In genomic region chr17:44222112-44222869, GRCh38 we compare ENCODE assay signal across 8 cellular contexts. TPM values are rescaled to one million over a fixed set of nuclear protein-coding genes. Genes with fewer than 3 reads are reported as not detected.
DNase-seq lines count a peak whose midpoint lies in the region; ATAC-seq, FAIRE-seq and TF ChIP-seq lines count a peak whose summit lies in the region.

No MANE protein-coding gene starts in this region.

- H3K9ac ChIP-seq in NT2/D1 (ENCODE audit: insufficient read length, low read depth): peak overlapping the region; percentile 98

- peak overlapping the region; percentile 86 for H3K4me3 ChIP-seq in NT2/D1 (ENCODE audit: insufficient read length, low read depth)

- ATAC-seq in natural killer cell (no peak), HG03196 (IDR thresholded peaks at IDR 0.05; ENCODE audit: unreplicated experiment) (no peak), HG02678 (IDR thresholded peaks at IDR 0.05; ENCODE audit: unreplicated experiment) (no peak)

- no peak for FAIRE-seq in frontal cortex (lab: Jason Lieb, UNC)

- peaks cover 7% of the 10 kb centered on the region for H3K27me3 Mint-ChIP-seq in activated naive CD4-positive, alpha-beta T cell treated with anti-CD3 and anti-CD28 coated beads, Interleukin-2, amount 10 ng/mL, durations not matched to agents 7 days and 5 days
- no peaks in the 10 kb centered on the region for H3K27me3 Mint-ChIP-seq in natural killer cell (ENCODE audit: low read depth in 2 of 2)

- peak overlapping the region; percentile 90 for H3K4me3 Mint-ChIP-seq in activated naive CD4-positive, alpha-beta T cell treated with anti-CD3 and anti-CD28 coated beads, Interleukin-2, amount 10 ng/mL, durations not matched to agents 7 days and 5 days
- H3K4me3 Mint-ChIP-seq in natural killer cell: peak overlapping the region; percentile 99

- H3K4me1 Mint-ChIP-seq in activated naive CD4-positive, alpha-beta T cell treated with anti-CD3 and anti-CD28 coated beads, Interleukin-2, amount 10 ng/mL, durations not matched to agents 7 days and 5 days: peaks cover 13% of the 10 kb centered on the region
- peaks cover 23 to 34% of the 10 kb centered on the region in 2 donors for H3K4me1 Mint-ChIP-seq in natural killer cell

- H3K36me3 Mint-ChIP-seq in activated naive CD4-positive, alpha-beta T cell treated with anti-CD3 and anti-CD28 coated beads, Interleukin-2, amount 10 ng/mL, durations not matched to agents 7 days and 5 days: peaks cover 15% of the 10 kb centered on the region
- no peaks in the 10 kb centered on the region for H3K36me3 Mint-ChIP-seq in natural killer cell

- intact Hi-C loops in natural killer cell (cut with micrococcal nuclease): no loop called here

- no peaks in the 10 kb centered on the region for H3K9me3 ChIP-seq in NT2/D1 (ENCODE audit: insufficient read depth, low read length)

- peak overlapping the region; percentile 94 for H3K27ac Mint-ChIP-seq in activated naive CD4-positive, alpha-beta T cell treated with anti-CD3 and anti-CD28 coated beads, Interleukin-2, amount 10 ng/mL, durations not matched to agents 7 days and 5 days
- peak overlapping the region; percentile 93 to 98 for H3K27ac Mint-ChIP-seq in natural killer cell

- CTCF ChIA-PET in activated naive CD4-positive, alpha-beta T cell treated with anti-CD3 and anti-CD28 coated beads, Interleukin-2, amount 10 ng/mL, durations not matched to agents 7 days and 5 days (lab: Charles Lee): interaction anchor here (0.6 to 3.1 kb wide), 4 partner anchors 12 to 1808 kb away, joined by 3 to 18 read pairs (median 7); no protein-coding TSS in a partner anchor

- no peaks in the 10 kb centered on the region for H3K9me3 Mint-ChIP-seq in activated naive CD4-positive, alpha-beta T cell treated with anti-CD3 and anti-CD28 coated beads, Interleukin-2, amount 10 ng/mL, durations not matched to agents 7 days and 5 days
- H3K9me3 Mint-ChIP-seq in natural killer cell: no peaks in the 10 kb centered on the region

- peaks cover 9% of the 10 kb centered on the region for H3K36me3 ChIP-seq in NT2/D1 (ENCODE audit: insufficient read depth, insufficient read length, low read length)

- DNase-seq in COLO668 (lab: John Stamatoyannopoulos, UW; ENCODE audit: unreplicated experiment): peak; percentile 35
- DNase-seq in HPDE6-E6E7 (ENCODE audit: extremely low spot score): peak; percentile 63
- no peak for DNase-seq in NT2/D1 (ENCODE audit: low read depth, low spot score)
- peak; percentile 73 for DNase-seq in activated naive CD4-positive, alpha-beta T cell treated with anti-CD3 and anti-CD28 coated beads, Interleukin-2, amount 10 ng/mL, durations not matched to agents 7 days and 5 days
- DNase-seq in frontal cortex (ENCODE audit: low spot score in 2 of 2): peak; percentile 84 to 85
- DNase-seq in natural killer cell: peak; percentile 41

- TF ChIP-seq CTCF in natural killer cell (IDR thresholded peaks at IDR 0.05): no peak

- H3K4me1 ChIP-seq in NT2/D1 (ENCODE audit: insufficient read depth, insufficient read length): peaks cover 1% of the 10 kb centered on the region

- no peaks in the 10 kb centered on the region for H3K27me3 ChIP-seq in NT2/D1 (ENCODE audit: insufficient read depth, insufficient read length)

RNA-seq across cellular contexts. Expression of gene UBTF, which starts 2.8 kb away (rescaled TPM):
- total RNA-seq in frontal cortex (69.3 TPM), natural killer cell (100 to 1,000 TPM; 132 to 169 (median 168) TPM)

RNA-seq across cellular contexts. Expression of gene ATXN7L3, which starts 22.6 kb away (rescaled TPM):
- 64.4 TPM for total RNA-seq in frontal cortex
- total RNA-seq in natural killer cell: 100 to 1,000 TPM in 2 of 3 donors, 10 to 100 TPM in 1; 87.6 to 112 (median 109) TPM

RNA-seq across cellular contexts. Expression of gene TMUB2, which starts 35.5 kb away (rescaled TPM):
- total RNA-seq in frontal cortex (22.0 TPM), natural killer cell (10 to 100 TPM; 40.4 to 48.2 (median 41.0) TPM)

RNA-seq across cellular contexts. Expression of gene SLC4A1, which starts 45.6 kb away (rescaled TPM):
- total RNA-seq in frontal cortex (4.9 TPM), natural killer cell (not detected)

RNA-seq across cellular contexts. Expression of gene ASB16, which starts 51.8 kb away (rescaled TPM):
- not detected for total RNA-seq in frontal cortex
- total RNA-seq in natural killer cell: not detected
